In genomic region chr15:45604321-45604720, GRCh38 we compare ENCODE assay signal across 1 cellular context.
TF ChIP-seq lines count a peak whose summit lies in the region.

No MANE protein-coding gene starts in this region.

TF ChIP-seq in GM12878, 131 proteins besides CTCF, POLR2A, EP300 and RAD21:
- TF ChIP-seq SMAD5 (IDR thresholded peaks at IDR 0.05; ENCODE audit: low read depth), result no peak
- TF ChIP-seq SMARCA5 (IDR thresholded peaks at IDR 0.05), result 0 out of 2 replicates have a peak, but pooled peaks have one; percentile 17
- no peak for TF ChIP-seq MTA3 (IDR thresholded peaks at IDR 0.05; ENCODE audit: borderline replicate concordance, low read length)
- no peak for TF ChIP-seq CBFB (IDR thresholded peaks at IDR 0.05; ENCODE audit: low read depth)
- no peak for TF ChIP-seq ZNF384 (IDR thresholded peaks at IDR 0.05; ENCODE audit: borderline replicate concordance, low read depth, low read length)
- no peak for TF ChIP-seq GATAD2B (conservative IDR thresholded peaks at IDR 0.05; ENCODE audit: low read depth)
- TF ChIP-seq SPI1 (IDR thresholded peaks at IDR 0.05; ENCODE audit: borderline replicate concordance, insufficient read depth, low read depth, low read length), result peak; percentile 22
- TF ChIP-seq SIN3A (IDR thresholded peaks at IDR 0.05; ENCODE audit: low read depth, low read length), result no peak
